ENCODE assay signal across 9 cellular contexts in genomic region chr9:99299214-99300102, GRCh38.
DNase-seq lines count a peak whose midpoint lies in the region; ATAC-seq lines count a peak whose summit lies in the region.
"Had no signal": no experiment of that assay in that cellular context is flagged by ENCODE, and none has a peak within 500 bp of the region (broad histone marks: within the 10 kb centered on the region; RNA-seq: fewer than 3 reads in every experiment).

No MANE protein-coding gene starts in this region.

- no peaks in the 10 kb centered on the region for H3K79me1 ChIP-seq in neuronal stem cell (ENCODE audit: low read depth, low read length)

- H4K8ac ChIP-seq in neuronal stem cell (ENCODE audit: low read depth, low read length) = no peak overlapping the region

- no peak overlapping the region for H3K4ac ChIP-seq in neuronal stem cell (ENCODE audit: low read length)

- no peak overlapping the region for H3K9ac ChIP-seq in neuronal stem cell (ENCODE audit: low read depth, low read length, poor library complexity)

- H3K9me3 ChIP-seq in neuronal stem cell (replicated peaks in 1 of 2; ENCODE audit: control insufficient read depth in 2 of 2, insufficient read depth in 1 of 2, low read depth in 1 of 2, low read length in 2 of 2) = no peaks in the 10 kb centered on the region

- no peak for ATAC-seq in HG03039 (IDR thresholded peaks at IDR 0.05; ENCODE audit: unreplicated experiment)
- ATAC-seq in HG03432 (IDR thresholded peaks at IDR 0.05; ENCODE audit: unreplicated experiment) = no peak
- no peak for ATAC-seq in GM18861 (IDR thresholded peaks at IDR 0.05; ENCODE audit: unreplicated experiment)

- H3K4me3 ChIP-seq in neuronal stem cell (ENCODE audit: low read length in 2 of 2) = no peak overlapping the region

- H2AFZ ChIP-seq in neuronal stem cell (ENCODE audit: low read length) = no peak overlapping the region

- no peak overlapping the region for H3K27ac ChIP-seq in neuronal stem cell (replicated peaks; ENCODE audit: low read length)

- H3K18ac ChIP-seq in neuronal stem cell (ENCODE audit: low read length) = no peak overlapping the region

- DNase-seq in AG08396 (ENCODE audit: low spot score) (peak; percentile 88), HCEC 1CT (peak; percentile 72), RPMI7951 (ENCODE audit: low read depth) (peak; percentile 65), globus pallidus (ENCODE audit: low spot score) (peak; percentile 5), neuronal stem cell (ENCODE audit: low spot score) (no peak)
- DNase-seq: left cardiac atrium had no signal

- no peak overlapping the region for H2BK120ac ChIP-seq in neuronal stem cell (ENCODE audit: low read depth, low read length)

- no peaks in the 10 kb centered on the region for H3K36me3 ChIP-seq in neuronal stem cell (replicated peaks in 1 of 2; ENCODE audit: control insufficient read depth in 2 of 2, insufficient read depth in 2 of 2, low read length in 2 of 2)

- H2BK12ac ChIP-seq in neuronal stem cell (ENCODE audit: low read length) = no peak overlapping the region

- H3K27me3 ChIP-seq in neuronal stem cell (ENCODE audit: control insufficient read depth in 3 of 3, insufficient read depth in 3 of 3, low read depth in 1 of 3, low read length in 3 of 3) = peaks cover 0 to 3% (median 0%) of the 10 kb centered on the region in 3 experiments

- no peak overlapping the region for H2AK5ac ChIP-seq in neuronal stem cell (ENCODE audit: low read depth, low read length)

- no peak overlapping the region for H4K91ac ChIP-seq in neuronal stem cell (ENCODE audit: low read depth, low read length, poor library complexity)

- no CpG with 5 or more reads among the region's 4 CpGs for WGBS in neuronal stem cell (ENCODE audit: extremely low coverage in 2 of 2, insufficient read length in 2 of 2, insufficient replicate concordance in 1 of 2), 2 donors

- H3K4me2 ChIP-seq in neuronal stem cell (ENCODE audit: insufficient read depth, low read length, poor library complexity, severe bottlenecking) = no peak overlapping the region

- no peak overlapping the region for H2BK5ac ChIP-seq in neuronal stem cell (ENCODE audit: low read length)

- no peak overlapping the region for H3K14ac ChIP-seq in neuronal stem cell (ENCODE audit: low read length)

- H2BK15ac ChIP-seq in neuronal stem cell (ENCODE audit: low read length) = no peak overlapping the region

- no peaks in the 10 kb centered on the region for H3K4me1 ChIP-seq in neuronal stem cell (ENCODE audit: control insufficient read depth in 2 of 2, insufficient read depth in 1 of 2, low read depth in 1 of 2, low read length in 2 of 2)

- no peak overlapping the region for H3K23ac ChIP-seq in neuronal stem cell (ENCODE audit: low read depth, low read length, poor library complexity)
